Comparison of ENCODE assay signal across 16 cellular contexts in the genomic region with DNA sequence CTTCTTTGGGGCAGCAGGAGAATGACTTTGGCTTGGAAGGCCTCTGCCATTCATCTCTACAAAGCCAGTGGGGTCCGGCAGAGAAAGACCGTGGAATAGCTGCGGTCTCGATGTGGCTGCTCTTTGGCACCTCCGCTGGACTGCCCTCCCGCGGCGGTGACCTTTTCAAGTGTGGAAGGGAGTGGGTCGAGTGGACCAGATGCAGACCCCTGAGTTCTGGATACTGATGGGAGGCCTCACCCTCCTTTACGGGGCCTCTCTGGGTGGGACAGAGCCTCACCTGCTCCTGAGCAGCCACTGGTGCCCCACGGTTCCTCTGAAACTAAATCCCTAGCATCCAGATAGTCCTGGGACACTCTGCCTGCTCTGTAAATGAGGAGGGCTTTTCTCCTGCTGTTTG.
A peak's percentile ranks its signal among the peaks of the same experiment; 100 is the strongest.
DNase-seq lines count a peak whose midpoint lies in the region; ATAC-seq, FAIRE-seq and TF ChIP-seq lines count a peak whose summit lies in the region.
"Had no signal": no experiment of that assay in that cellular context is flagged by ENCODE, and none has a peak within 500 bp of the region (broad histone marks: within the 10 kb centered on the region; RNA-seq: fewer than 3 reads in every experiment).

No MANE protein-coding gene starts in this region.

- H3K9me3 Mint-ChIP-seq in endodermal cell: no peaks in the 10 kb centered on the region
- no peaks in the 10 kb centered on the region for H3K9me3 Mint-ChIP-seq in stimulated activated effector memory CD8-positive, alpha-beta T cell treated with anti-CD3 and anti-CD28 coated beads, Interleukin-12 subunit alpha, Interleukin-12 subunit beta, amount 100 ng/mL, for 72 hours
- H3K9me3 Mint-ChIP-seq: CD4-positive, alpha-beta memory T cell had no signal

- 80 to 91% methylated on average over 3 to 11 of the region's 11 CpGs for WGBS in endodermal cell (ENCODE audit: insufficient coverage in 1 of 2, insufficient read length in 1 of 2), 2 experiments

- no peak overlapping the region for H3K27ac Mint-ChIP-seq in endodermal cell
- peak overlapping the region; percentile 29 for H3K27ac Mint-ChIP-seq in stimulated activated effector memory CD8-positive, alpha-beta T cell treated with anti-CD3 and anti-CD28 coated beads, Interleukin-12 subunit alpha, Interleukin-12 subunit beta, amount 100 ng/mL, for 72 hours

- no peak for ATAC-seq in stimulated activated effector memory CD8-positive, alpha-beta T cell treated with anti-CD3 and anti-CD28 coated beads, Interleukin-12 subunit alpha, Interleukin-12 subunit beta, amount 100 ng/mL, for 72 hours
- ATAC-seq in HG02571 (IDR thresholded peaks at IDR 0.05; ENCODE audit: unreplicated experiment): no peak

- no peak for FAIRE-seq in kidney (lab: Jason Lieb, UNC)
- FAIRE-seq: G401.6, H1 had no signal

- no peak overlapping the region for H3K27ac ChIP-seq in endodermal cell (ENCODE audit: low read depth, low read length)
- H3K27ac ChIP-seq in kidney (ENCODE audit: low read depth in 2 of 2, low read length in 2 of 2): no peak overlapping the region
- H3K27ac ChIP-seq: GM23248 had no signal

- no peaks in the 10 kb centered on the region for H3K27me3 ChIP-seq in endodermal cell (ENCODE audit: control insufficient read depth, insufficient read depth, low read length, poor library complexity, severe bottlenecking)

- peak; percentile 57 for DNase-seq in endodermal cell
- peak; percentile 54 for DNase-seq in islet precursor cell
- DNase-seq in stimulated activated effector memory CD8-positive, alpha-beta T cell treated with anti-CD3 and anti-CD28 coated beads, Interleukin-12 subunit alpha, Interleukin-12 subunit beta, amount 100 ng/mL, for 72 hours (ENCODE audit: low spot score in 2 of 2): no peak
- DNase-seq in DMS53 treated with DMSO at 0.1 percent for 48 hours (lab: John Stamatoyannopoulos, UW; ENCODE audit: unreplicated experiment): no peak
- DNase-seq in kidney: no peak
- DNase-seq: C1 segment of cervical spinal cord; Calu3; CD4-positive, alpha-beta memory T cell; COR-L47; DND-41; GM23248; H7; HCEC 1CT had no signal

- H3K9me3 ChIP-seq in endodermal cell (ENCODE audit: control insufficient read depth, low read length): no peaks in the 10 kb centered on the region
- no peaks in the 10 kb centered on the region for H3K9me3 ChIP-seq in kidney (ENCODE audit: control insufficient read depth in 1 of 2, low read length in 2 of 2)

- H3K36me3 Mint-ChIP-seq in endodermal cell (ENCODE audit: low read depth): peaks cover 16% of the 10 kb centered on the region
- peaks cover 38% of the 10 kb centered on the region for H3K36me3 Mint-ChIP-seq in stimulated activated effector memory CD8-positive, alpha-beta T cell treated with anti-CD3 and anti-CD28 coated beads, Interleukin-12 subunit alpha, Interleukin-12 subunit beta, amount 100 ng/mL, for 72 hours

- H3K9ac ChIP-seq in endodermal cell (ENCODE audit: extremely low read depth, low read length, poor library complexity, severe bottlenecking) (no peak overlapping the region), kidney (ENCODE audit: low read length in 2 of 2) (no peak overlapping the region)
- H3K9ac ChIP-seq: GM23248 had no signal

- H3K4me1 ChIP-seq in endodermal cell (ENCODE audit: control insufficient read depth, insufficient read depth, low read length) (no peaks in the 10 kb centered on the region), kidney (ENCODE audit: control insufficient read depth in 1 of 2, insufficient read depth in 1 of 2, low read depth in 1 of 2, low read length in 2 of 2) (peaks cover 2 to 17% of the 10 kb centered on the region in 2 donors)

- no peak for TF ChIP-seq CTCF in endodermal cell (conservative IDR thresholded peaks at IDR 0.05)
- TF ChIP-seq CTCF in kidney (IDR thresholded peaks at IDR 0.05; ENCODE audit: borderline replicate concordance, extremely low read depth, insufficient read depth): no peak

- no peaks in the 10 kb centered on the region for H3K4me1 Mint-ChIP-seq in endodermal cell
- H3K4me1 Mint-ChIP-seq in stimulated activated effector memory CD8-positive, alpha-beta T cell treated with anti-CD3 and anti-CD28 coated beads, Interleukin-12 subunit alpha, Interleukin-12 subunit beta, amount 100 ng/mL, for 72 hours: no peaks in the 10 kb centered on the region
- H3K4me1 Mint-ChIP-seq: CD4-positive, alpha-beta memory T cell had no signal

- H3K4me3 ChIP-seq in endodermal cell (ENCODE audit: low read length) (no peak overlapping the region), kidney (ENCODE audit: low read length in 2 of 2) (no peak overlapping the region)
- H3K4me3 ChIP-seq: GM23248 had no signal

- peaks cover 6% of the 10 kb centered on the region for H3K36me3 ChIP-seq in endodermal cell (ENCODE audit: control insufficient read depth, insufficient read depth, low read length)
- peaks cover 17 to 19% of the 10 kb centered on the region in 2 donors for H3K36me3 ChIP-seq in kidney (ENCODE audit: control insufficient read depth in 1 of 2, insufficient read depth in 2 of 2, low read length in 2 of 2)

- intact Hi-C loops in kidney (cut with DNase I): no loop called here

- no peaks in the 10 kb centered on the region for H3K27me3 Mint-ChIP-seq in endodermal cell (ENCODE audit: insufficient read depth)
- H3K27me3 Mint-ChIP-seq: CD4-positive, alpha-beta memory T cell had no signal

- no peak overlapping the region for H3K4me3 Mint-ChIP-seq in endodermal cell
- no peak overlapping the region for H3K4me3 Mint-ChIP-seq in stimulated activated effector memory CD8-positive, alpha-beta T cell treated with anti-CD3 and anti-CD28 coated beads, Interleukin-12 subunit alpha, Interleukin-12 subunit beta, amount 100 ng/mL, for 72 hours
- H3K4me3 Mint-ChIP-seq: CD4-positive, alpha-beta memory T cell had no signal

Comparison
In these comparisons a context has a peak if more than half of its experiments do, and no peak if none do; other contexts are left out.
1. DNase-seq: peak in endodermal cell (single experiment) and islet precursor cell (single experiment); none in stimulated activated effector memory CD8-positive, alpha-beta T cell treated with anti-CD3 and anti-CD28 coated beads, Interleukin-12 subunit alpha, Interleukin-12 subunit beta, amount 100 ng/mL, for 72 hours (0 of 2), DMS53 treated with DMSO at 0.1 percent for 48 hours (single experiment) and kidney (single experiment).